In genomic region chr10:12832096-12832495, GRCh38 we compare ENCODE assay signal across 23 cellular contexts.
DNase-seq lines count a peak whose midpoint lies in the region; ATAC-seq and TF ChIP-seq lines count a peak whose summit lies in the region.
"Had no signal": no experiment of that assay in that cellular context is flagged by ENCODE, and none has a peak within 500 bp of the region (broad histone marks: within the 10 kb centered on the region; RNA-seq: fewer than 3 reads in every experiment).

No MANE protein-coding gene starts in this region.

- H3K4me1 ChIP-seq in body of pancreas: peaks cover 4% of the 10 kb centered on the region
- H3K4me1 ChIP-seq in mucosa of descending colon (ENCODE audit: low read depth): no peaks in the 10 kb centered on the region
- peaks cover 0 to 7% (median 0%) of the 10 kb centered on the region in 6 donors for H3K4me1 ChIP-seq in spleen
- H3K4me1 ChIP-seq: BE2C had no signal

- H3K27me3 Mint-ChIP-seq in activated T-helper 1 cell treated with anti-CD3 and anti-CD28 coated beads, Interleukin-12 subunit alpha, Interleukin-12 subunit beta, Interleukin-2, Interleukin-4 antibody, amounts not matched to agents 30 ng/mL and 10 ng/mL and 1 ng/mL, durations not matched to agents 14 hours and 24 hours and 36 hours (ENCODE audit: insufficient read depth): no peaks in the 10 kb centered on the region
- H3K27me3 Mint-ChIP-seq: CD4-positive, alpha-beta memory T cell; CD4-positive, CD25-positive, alpha-beta regulatory T cell had no signal

- DNase-seq in body of pancreas (peak in 3 of 4 donors; percentile 17 to 58 (median 19)), mucosa of descending colon (no peak), spleen (peak; percentile 64), ureter (ENCODE audit: low spot score) (no peak)
- no peak for DNase-seq in activated T-helper 1 cell treated with anti-CD3 and anti-CD28 coated beads, Interleukin-12 subunit alpha, Interleukin-12 subunit beta, Interleukin-2, Interleukin-4 antibody, amounts not matched to agents 30 ng/mL and 10 ng/mL and 1 ng/mL, durations not matched to agents 14 hours and 24 hours and 36 hours (ENCODE audit: low spot score)
- DNase-seq: 8988T; ACHN; BE2C; C1 segment of cervical spinal cord; CD4-positive, alpha-beta memory T cell; CD4-positive, CD25-positive, alpha-beta regulatory T cell; CD8-positive, alpha-beta memory T cell; COR-L47; DMS 273 treated with DMSO at 0.1 percent for 48 hours; DMS153; DMS53; DMS79; DND-41; EL; GDM1 had no signal

- intact Hi-C loops in body of pancreas (cut with DNase I) (no loop called here), mucosa of descending colon (cut with DNase I, micrococcal nuclease) (no loop called here), spleen (cut with DNase I; ENCODE audit: low total_unique reads) (no loop called here)
- intact Hi-C loops in activated T-helper 1 cell treated with anti-CD3 and anti-CD28 coated beads, Interleukin-12 subunit alpha, Interleukin-12 subunit beta, Interleukin-2, Interleukin-4 antibody, amounts not matched to agents 30 ng/mL and 10 ng/mL and 1 ng/mL, durations not matched to agents 14 hours and 24 hours and 36 hours (cut with micrococcal nuclease): no loop called here

- no peak overlapping the region for H3K27ac ChIP-seq in body of pancreas
- H3K27ac ChIP-seq in spleen: no peak overlapping the region
- H3K27ac ChIP-seq: BLaER1 had no signal

- no peak overlapping the region for H3K27ac Mint-ChIP-seq in activated T-helper 1 cell treated with anti-CD3 and anti-CD28 coated beads, Interleukin-12 subunit alpha, Interleukin-12 subunit beta, Interleukin-2, Interleukin-4 antibody, amounts not matched to agents 30 ng/mL and 10 ng/mL and 1 ng/mL, durations not matched to agents 14 hours and 24 hours and 36 hours
- H3K27ac Mint-ChIP-seq: CD4-positive, alpha-beta memory T cell; CD4-positive, CD25-positive, alpha-beta regulatory T cell; CD8-positive, alpha-beta memory T cell had no signal

- peaks cover 2% of the 10 kb centered on the region for H3K36me3 Mint-ChIP-seq in activated T-helper 1 cell treated with anti-CD3 and anti-CD28 coated beads, Interleukin-12 subunit alpha, Interleukin-12 subunit beta, Interleukin-2, Interleukin-4 antibody, amounts not matched to agents 30 ng/mL and 10 ng/mL and 1 ng/mL, durations not matched to agents 14 hours and 24 hours and 36 hours (ENCODE audit: low read depth)

- H3K36me3 ChIP-seq in body of pancreas (replicated peaks in 1 of 2; ENCODE audit: insufficient read depth in 1 of 2, low read depth in 2 of 2) (no peaks in the 10 kb centered on the region), mucosa of descending colon (ENCODE audit: low read depth) (no peaks in the 10 kb centered on the region), spleen (peaks cover 0 to 39% (median 8%) of the 10 kb centered on the region in 6 donors)
- H3K36me3 ChIP-seq: BE2C, BLaER1 had no signal

- no peaks in the 10 kb centered on the region for H3K4me1 Mint-ChIP-seq in activated T-helper 1 cell treated with anti-CD3 and anti-CD28 coated beads, Interleukin-12 subunit alpha, Interleukin-12 subunit beta, Interleukin-2, Interleukin-4 antibody, amounts not matched to agents 30 ng/mL and 10 ng/mL and 1 ng/mL, durations not matched to agents 14 hours and 24 hours and 36 hours (ENCODE audit: low read depth)
- H3K4me1 Mint-ChIP-seq: CD14-positive monocyte; CD4-positive, CD25-positive, alpha-beta regulatory T cell; CD8-positive, alpha-beta memory T cell had no signal

- H3K4me3 ChIP-seq in body of pancreas (no peak overlapping the region), mucosa of descending colon (no peak overlapping the region), spleen (no peak overlapping the region)
- H3K4me3 ChIP-seq: BLaER1, GM12878 had no signal

- no peak overlapping the region for H3K4me3 Mint-ChIP-seq in activated T-helper 1 cell treated with anti-CD3 and anti-CD28 coated beads, Interleukin-12 subunit alpha, Interleukin-12 subunit beta, Interleukin-2, Interleukin-4 antibody, amounts not matched to agents 30 ng/mL and 10 ng/mL and 1 ng/mL, durations not matched to agents 14 hours and 24 hours and 36 hours
- H3K4me3 Mint-ChIP-seq: CD14-positive monocyte; CD4-positive, alpha-beta memory T cell had no signal

- ATAC-seq in body of pancreas (peak; percentile 42), mucosa of descending colon (peak; percentile 10)
- ATAC-seq: GM12878 had no signal

- TF ChIP-seq POLR2A in body of pancreas (IDR thresholded peaks at IDR 0.05) (no peak), spleen (IDR thresholded peaks at IDR 0.05) (no peak)

- H3K9me3 ChIP-seq in body of pancreas (no peaks in the 10 kb centered on the region), mucosa of descending colon (no peaks in the 10 kb centered on the region), spleen (no peaks in the 10 kb centered on the region)
- H3K9me3 ChIP-seq: BE2C, BLaER1 had no signal

- TF ChIP-seq CTCF in body of pancreas (IDR thresholded peaks at IDR 0.05) (no peak), mucosa of descending colon (IDR thresholded peaks at IDR 0.05) (no peak), spleen (IDR thresholded peaks at IDR 0.05 in 8 of 11, conservative IDR thresholded peaks at IDR 0.05 in 3 of 11) (no peak)

- H3K9me3 Mint-ChIP-seq in activated T-helper 1 cell treated with anti-CD3 and anti-CD28 coated beads, Interleukin-12 subunit alpha, Interleukin-12 subunit beta, Interleukin-2, Interleukin-4 antibody, amounts not matched to agents 30 ng/mL and 10 ng/mL and 1 ng/mL, durations not matched to agents 14 hours and 24 hours and 36 hours: no peaks in the 10 kb centered on the region
- H3K9me3 Mint-ChIP-seq: CD4-positive, alpha-beta memory T cell; CD4-positive, CD25-positive, alpha-beta regulatory T cell; CD8-positive, alpha-beta memory T cell had no signal

- H3K27me3 ChIP-seq in body of pancreas (no peaks in the 10 kb centered on the region), spleen (replicated peaks in 1 of 7) (no peaks in the 10 kb centered on the region)
- H3K27me3 ChIP-seq: BE2C, BLaER1 had no signal

- 48 to 57% methylated on average over 9 to 10 of the region's 10 CpGs for WGBS in body of pancreas, 2 donors
- WGBS in spleen, 5 donors: 92 to 98% (median 96%) methylated on average over 9 to 10 of the region's 10 CpGs

Comparison
In these comparisons a context has a peak if more than half of its experiments do, and no peak if none do; other contexts are left out.
1. DNase-seq: peak in body of pancreas (3 of 4) and spleen (single experiment); none in mucosa of descending colon (0 of 3), activated T-helper 1 cell treated with anti-CD3 and anti-CD28 coated beads, Interleukin-12 subunit alpha, Interleukin-12 subunit beta, Interleukin-2, Interleukin-4 antibody, amounts not matched to agents 30 ng/mL and 10 ng/mL and 1 ng/mL, durations not matched to agents 14 hours and 24 hours and 36 hours (single experiment) and ureter (single experiment).